ENCODE assay signal across 27 cellular contexts in the genomic region with DNA sequence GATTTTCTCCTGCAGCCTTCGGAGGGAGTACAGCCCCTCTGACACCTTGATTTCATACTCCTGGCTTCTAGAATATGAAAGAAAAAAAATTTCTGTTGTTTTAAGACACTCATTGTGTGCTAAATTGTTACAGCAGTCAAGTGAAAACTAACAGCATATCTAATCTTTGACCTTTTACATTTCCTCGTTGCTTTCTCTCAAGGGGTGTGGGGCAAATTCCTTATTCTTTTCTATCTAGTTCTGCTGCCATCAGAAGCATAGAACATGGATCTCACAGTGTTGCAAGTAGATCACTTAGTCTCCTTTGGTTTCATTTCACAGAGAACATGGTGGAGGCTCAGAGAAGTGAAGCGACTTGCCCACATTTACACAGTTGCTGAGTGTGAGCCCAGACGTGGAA. TPM values are rescaled to one million over a fixed set of nuclear protein-coding genes. Genes with fewer than 3 reads are reported as not detected.
DNase-seq lines count a peak whose midpoint lies in the region; ATAC-seq, FAIRE-seq and TF ChIP-seq lines count a peak whose summit lies in the region.
"Had no signal": no experiment of that assay in that cellular context is flagged by ENCODE, and none has a peak within 500 bp of the region (broad histone marks: within the 10 kb centered on the region; RNA-seq: fewer than 3 reads in every experiment).

No MANE protein-coding gene starts in this region.

- H3K4me1 ChIP-seq in IMR-90 (ENCODE audit: control insufficient read depth, insufficient read depth, low read length): peaks cover 21% of the 10 kb centered on the region
- H3K4me1 ChIP-seq in small intestine (ENCODE audit: control insufficient read depth in 2 of 2, insufficient read depth in 1 of 2, low read depth in 1 of 2, low read length in 1 of 2): peaks cover 0 to 11% of the 10 kb centered on the region in 2 donors
- peaks cover 54% of the 10 kb centered on the region for H3K4me1 ChIP-seq in PC-9 (replicated peaks; ENCODE audit: insufficient read depth)

- intact Hi-C loops in IMR-90 (cut with micrococcal nuclease) (loop anchor here (2.0 kb wide), 1 partner anchor 13 kb away; no protein-coding TSS in a partner anchor), PC-9 (cut with micrococcal nuclease; ENCODE audit: unreplicated experiment) (no loop called here)

- no peak overlapping the region for H3K56ac ChIP-seq in IMR-90 (ENCODE audit: extremely low read depth, insufficient read depth, low read length)

- no peak overlapping the region for H2BK5ac ChIP-seq in IMR-90 (ENCODE audit: low read depth, low read length, poor library complexity, severe bottlenecking)

- H3F3A ChIP-seq in PC-9 (ENCODE audit: insufficient read depth, low read depth): peaks cover 36% of the 10 kb centered on the region

- H3K79me2 ChIP-seq in PC-9 (ENCODE audit: low read depth): no peaks in the 10 kb centered on the region

- ATAC-seq in IMR-90 (ENCODE audit: low read depth) (no peak), WTC11 (no peak), GM19452 (IDR thresholded peaks at IDR 0.05; ENCODE audit: unreplicated experiment) (no peak)
- ATAC-seq: CD8-positive, alpha-beta T cell; GM12878; HCT116; Panc1 had no signal

- peak overlapping the region; percentile 78; the same call in 1 of the 2 replicates for H4K91ac ChIP-seq in IMR-90 (ENCODE audit: insufficient read depth, low read depth, low read length)

- no peak for TF ChIP-seq POLR2A in IMR-90 (IDR thresholded peaks at IDR 0.05; ENCODE audit: low read depth, low read length)

- peak overlapping the region; percentile 0; the same call in 1 of the 2 replicates for H3K27ac ChIP-seq in IMR-90 (ENCODE audit: insufficient read depth, low read length)
- H3K27ac ChIP-seq in small intestine (ENCODE audit: low read depth in 1 of 2, low read length in 1 of 2): no peak overlapping the region
- H3K27ac ChIP-seq in PC-9: no peak overlapping the region
- H3K27ac ChIP-seq: HL-60, RWPE1 had no signal

- DNase-seq in IMR-90 (no peak), WTC11 (ENCODE audit: low spot score) (no peak), mesothelial cell of epicardium (ENCODE audit: low spot score in 2 of 2, unreplicated experiment in 2 of 2) (no peak), small intestine (peak; percentile 64), nucleus accumbens (lab: John Stamatoyannopoulos, UW) (no peak), PC-9 (no peak)
- no peak for DNase-seq in stimulated activated CD4-positive, alpha-beta T cell treated with anti-CD3 and anti-CD28 coated beads, Interleukin-4, amount 100 ng/mL, for 4 hours
- DNase-seq: CD8-positive, alpha-beta T cell; DMS 273 treated with DMSO at 0.1 percent for 48 hours; DMS79; EL; GDM1; MV-4-11; NCI-H1105; NCI-H1436 treated with DMSO at 0.1 percent for 48 hours; NCI-H187 treated with DMSO at 0.1 percent for 48 hours; NCI-H2107; NCI-H446; NCI-H526; SHP77 had no signal

- no CpG with 5 or more reads among the region's 4 CpGs for WGBS in IMR-90 (ENCODE audit: extremely low coverage in 2 of 2, insufficient read length in 1 of 2), 2 experiments
- 52 to 63% (median 60%) methylated on average over 4 of the region's 4 CpGs for WGBS in small intestine, 3 donors

- peak overlapping the region; percentile 58 for H2BK120ac ChIP-seq in IMR-90 (ENCODE audit: low read depth, low read length)

- BruUV-seq in IMR-90 (replicated peaks; lab: Mats Ljungman, UMichigan) (no TSS peak), PC-9 (replicated peaks; lab: Mats Ljungman, UMichigan) (no TSS peak)

- H2AFZ ChIP-seq in IMR-90 (replicated peaks; ENCODE audit: low read length, poor library complexity): no peak overlapping the region
- no peak overlapping the region for H2AFZ ChIP-seq in PC-9

- H3K9me3 ChIP-seq in IMR-90 (ENCODE audit: control insufficient read depth, insufficient read depth, low read length) (no peaks in the 10 kb centered on the region), small intestine (ENCODE audit: control insufficient read depth, low read depth) (no peaks in the 10 kb centered on the region), PC-9 (ENCODE audit: insufficient read depth, low read depth) (no peaks in the 10 kb centered on the region)

- no peak overlapping the region for H2AK9ac ChIP-seq in IMR-90 (replicated peaks; ENCODE audit: low read depth, low read length, poor library complexity)

- H3K4me1 Mint-ChIP-seq in WTC11 (peaks cover 26% of the 10 kb centered on the region), mesothelial cell of epicardium (peaks cover 74% of the 10 kb centered on the region)

- H3K14ac ChIP-seq in IMR-90 (replicated peaks; ENCODE audit: low read depth, low read length): peak overlapping the region; percentile 77

- H3K27me3 Mint-ChIP-seq in WTC11 (ENCODE audit: low read depth) (no peaks in the 10 kb centered on the region), mesothelial cell of epicardium (ENCODE audit: low read depth) (no peaks in the 10 kb centered on the region)

- H3K27ac Mint-ChIP-seq in WTC11 (peak overlapping the region; percentile 12; the same call in 1 of the 2 replicates), mesothelial cell of epicardium (peak overlapping the region; percentile 93)
- H3K27ac Mint-ChIP-seq: B cell; CD8-positive, alpha-beta T cell had no signal

- H3K18ac ChIP-seq in IMR-90 (ENCODE audit: low read depth, low read length): peak overlapping the region; percentile 81

- CTCF ChIA-PET in IMR-90 (lab: Yijun Ruan, JAX): no interaction called here
- CTCF ChIA-PET in WTC11 (lab: Charles Lee): no interaction called here
- CTCF ChIA-PET in PC-9 (lab: Charles Lee): no interaction called here

- no peaks in the 10 kb centered on the region for H3K27me3 ChIP-seq in IMR-90 (ENCODE audit: control insufficient read depth, insufficient read depth, low read length)
- H3K27me3 ChIP-seq in small intestine (ENCODE audit: control insufficient read depth in 2 of 2, insufficient read depth in 2 of 2, low read length in 2 of 2): no peaks in the 10 kb centered on the region
- H3K27me3 ChIP-seq in PC-9 (ENCODE audit: insufficient read depth, low read depth): no peaks in the 10 kb centered on the region

- no peak overlapping the region for H3K9ac ChIP-seq in IMR-90 (ENCODE audit: low read depth, low read length)

- H3K36me3 Mint-ChIP-seq in WTC11: no peaks in the 10 kb centered on the region
- H3K36me3 Mint-ChIP-seq in mesothelial cell of epicardium: no peaks in the 10 kb centered on the region
- H3K36me3 Mint-ChIP-seq: CD8-positive, alpha-beta T cell had no signal

- peak overlapping the region; percentile 62; the same call in 2 of the 3 replicates for H2BK15ac ChIP-seq in IMR-90 (ENCODE audit: low read depth, low read length)

- H4K8ac ChIP-seq in IMR-90 (ENCODE audit: low read depth in 2 of 2, low read length in 2 of 2): peak overlapping the region; percentile 22 to 53; a peak in 2 of 4 replicates

- peaks cover 4% of the 10 kb centered on the region for H3K9me3 Mint-ChIP-seq in WTC11
- no peaks in the 10 kb centered on the region for H3K9me3 Mint-ChIP-seq in mesothelial cell of epicardium
- H3K9me3 Mint-ChIP-seq: CD8-positive, alpha-beta T cell had no signal

- H3K9me1 ChIP-seq in IMR-90 (ENCODE audit: insufficient read depth, low read length): peaks cover 14% of the 10 kb centered on the region

- H3K4me2 ChIP-seq in IMR-90 (ENCODE audit: low read depth, low read length) (no peak overlapping the region; the same call in 1 of the 2 replicates), PC-9 (no peak overlapping the region)

- POLR2A ChIA-PET in IMR-90 (lab: Charles Lee; ENCODE audit: unreplicated experiment): no interaction called here
- POLR2A ChIA-PET in WTC11 (lab: Charles Lee): no interaction called here
- POLR2A ChIA-PET in PC-9 (lab: Charles Lee; ENCODE audit: unreplicated experiment): no interaction called here

- no peak for TF ChIP-seq CTCF in IMR-90 (conservative IDR thresholded peaks at IDR 0.05; ENCODE audit: low read depth, low read length)
- TF ChIP-seq CTCF in WTC11 (IDR thresholded peaks at IDR 0.05): no peak
- no peak for TF ChIP-seq CTCF in mesothelial cell of epicardium (IDR thresholded peaks at IDR 0.05; ENCODE audit: unreplicated experiment)
- TF ChIP-seq CTCF in PC-9 (conservative IDR thresholded peaks at IDR 0.05): no peak

- peak overlapping the region; percentile 85 for H3K4ac ChIP-seq in IMR-90 (ENCODE audit: low read depth, low read length)

- dilution Hi-C loops in IMR-90 (cut with HindIII; ENCODE audit: low sequenced_read_pairs, unreplicated experiment): no loop called here

- H3K36me3 ChIP-seq in IMR-90 (ENCODE audit: control insufficient read depth, insufficient read depth, low read length): no peaks in the 10 kb centered on the region
- H3K36me3 ChIP-seq in small intestine (ENCODE audit: control insufficient read depth in 2 of 2, insufficient read depth in 2 of 2, low read length in 2 of 2): no peaks in the 10 kb centered on the region
- no peaks in the 10 kb centered on the region for H3K36me3 ChIP-seq in PC-9 (ENCODE audit: low read depth)

- H2AK5ac ChIP-seq in IMR-90 (ENCODE audit: low read depth, low read length): peak overlapping the region; percentile 79

- H3K4me3 ChIP-seq in IMR-90 (ENCODE audit: insufficient read depth, low read depth, low read length) (no peak overlapping the region), small intestine (ENCODE audit: low read depth in 1 of 2, low read length in 2 of 2) (no peak overlapping the region), PC-9 (no peak overlapping the region)
- H3K4me3 ChIP-seq: GM12878 had no signal

- no peaks in the 10 kb centered on the region for H3K79me1 ChIP-seq in IMR-90 (ENCODE audit: low read depth in 1 of 2, low read length in 2 of 2)

- H3K4me3 Mint-ChIP-seq in WTC11 (no peak overlapping the region), mesothelial cell of epicardium (no peak overlapping the region)
- H3K4me3 Mint-ChIP-seq: B cell; CD8-positive, alpha-beta T cell had no signal

- H4K20me1 ChIP-seq in IMR-90 (ENCODE audit: insufficient read depth, low read length): no peaks in the 10 kb centered on the region
- H4K20me1 ChIP-seq in PC-9 (ENCODE audit: insufficient read depth): no peaks in the 10 kb centered on the region

- FAIRE-seq in small intestine (lab: Jason Lieb, UNC): no peak
- FAIRE-seq: GM12878 had no signal

- no peaks in the 10 kb centered on the region for H3K9me2 ChIP-seq in PC-9 (ENCODE audit: insufficient read depth)

- in situ Hi-C loops in IMR-90 (cut with MboI; ENCODE audit: low sequenced_read_pairs): no loop called here

- TF ChIP-seq RAD21 in IMR-90 (IDR thresholded peaks at IDR 0.05; ENCODE audit: low read length): no peak

- H2BK20ac ChIP-seq in IMR-90 (ENCODE audit: low read depth, low read length): peak overlapping the region; percentile 63

- H4K5ac ChIP-seq in IMR-90 (ENCODE audit: low read depth, low read length): peak overlapping the region; percentile 75; the same call in 1 of the 2 replicates

- H3K23ac ChIP-seq in IMR-90 (ENCODE audit: low read depth, low read length): no peak overlapping the region

RNA-seq across cellular contexts. Expression of a gene that starts 28.6 kb away (rescaled TPM):
- total RNA-seq in IMR-90 (2012; rRNA removed) (7.0 and 11.9 TPM in 2 replicates), WTC11 (2021) (37.2 to 42.8 TPM (median 40.8 TPM) in 3 replicates), mesothelial cell of epicardium (36.6 to 42.4 TPM (median 37.6 TPM) in 3 replicates), PC-9 (2021) (7.2 and 9.9 TPM in 2 replicates)
- polyA plus RNA-seq in IMR-90 (2012; rRNA removed) (5.7 and 6.3 TPM in 2 replicates), small intestine (10 to 100 TPM in 1 of 3 donors, 1 to 10 TPM in 2; 4.0 to 11.1 (median 9.5) TPM)
- 2.9 and 5.0 TPM in 2 replicates for polyA plus RNA-seq in IMR-90 (2012; cell fraction: cytosol; rRNA removed)
- 3.4 and 4.4 TPM in 2 replicates for polyA plus RNA-seq in IMR-90 (2012; cell fraction: nucleus; rRNA removed; ENCODE audit: low replicate concordance)
